ENCODE assay signal across 15 cellular contexts in the genomic region with DNA sequence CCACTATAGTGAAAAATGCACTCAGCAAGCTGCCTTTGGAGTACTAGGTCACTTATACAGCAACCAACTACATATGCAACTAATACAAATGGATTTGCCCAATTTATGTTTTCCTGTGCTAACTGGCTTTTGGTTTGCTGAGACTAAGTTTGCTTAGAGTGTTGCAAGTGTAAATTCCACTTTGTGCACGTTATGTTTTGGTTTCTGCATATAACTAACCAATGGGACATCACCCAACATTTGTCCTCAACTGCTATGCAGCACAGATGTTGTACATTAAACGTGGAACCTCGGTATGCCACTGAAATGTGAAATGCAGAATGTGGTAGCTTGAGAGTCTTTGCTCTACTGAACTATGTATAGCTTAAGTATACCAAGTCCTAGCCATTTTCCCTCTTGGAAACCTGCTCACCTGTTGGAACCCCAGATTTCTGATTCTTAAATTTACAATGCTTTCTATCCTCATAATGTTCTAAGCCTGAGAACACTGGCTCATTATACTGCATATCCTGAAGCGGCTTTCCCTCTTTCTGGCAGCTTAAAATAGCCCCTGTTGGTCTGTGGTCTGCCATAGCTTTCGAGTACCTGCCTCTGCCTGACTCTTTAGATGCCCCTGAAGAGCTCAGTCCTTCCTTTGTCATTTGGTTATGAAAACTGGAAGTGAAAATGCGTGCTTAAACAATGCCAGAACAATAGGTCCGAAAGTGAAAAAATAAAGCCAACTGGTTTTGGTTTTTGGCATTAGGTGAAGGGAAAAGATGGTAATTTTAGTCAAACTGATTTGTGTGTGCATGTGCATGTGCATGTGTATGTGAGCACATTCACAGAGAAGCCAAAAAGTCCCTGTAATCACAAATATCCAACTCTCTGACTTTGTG.
A peak's percentile ranks its signal among the peaks of the same experiment; 100 is the strongest.
DNase-seq lines count a peak whose midpoint lies in the region; ATAC-seq and TF ChIP-seq lines count a peak whose summit lies in the region.
"Had no signal": no experiment of that assay in that cellular context is flagged by ENCODE, and none has a peak within 500 bp of the region (broad histone marks: within the 10 kb centered on the region; RNA-seq: fewer than 3 reads in every experiment).

No MANE protein-coding gene starts in this region.

- no TSS peak for BruUV-seq in OCI-LY7 (replicated peaks; lab: Mats Ljungman, UMichigan)

- H3K27ac Mint-ChIP-seq in glutamatergic neuron (ENCODE audit: unreplicated experiment) (no peak overlapping the region), CD14-positive monocyte (no peak overlapping the region)
- H3K27ac Mint-ChIP-seq: activated B cell treated with CpG ODN at 0.5 μM for 24 hours, brain had no signal

- peak overlapping the region; percentile 85; the same call in 1 of the 2 replicates for H2AFZ ChIP-seq in OCI-LY7 (ENCODE audit: low read length)

- H3K4me3 Mint-ChIP-seq in glutamatergic neuron (ENCODE audit: unreplicated experiment) (no peak overlapping the region), CD14-positive monocyte (no peak overlapping the region)
- H3K4me3 Mint-ChIP-seq: activated B cell treated with CpG ODN at 0.5 μM for 24 hours, brain had no signal

- H3K4me2 ChIP-seq in OCI-LY7 (ENCODE audit: low read length), result peak overlapping the region; percentile 69

- H3K36me3 ChIP-seq in OCI-LY7 (ENCODE audit: insufficient read depth, low read length), result no peaks in the 10 kb centered on the region
- H3K36me3 ChIP-seq: neutrophil, SJSA1, vagina had no signal

- H4K20me1 ChIP-seq in OCI-LY7 (ENCODE audit: insufficient read depth, low read length), result no peaks in the 10 kb centered on the region

- intact Hi-C loops in OCI-LY7 (cut with micrococcal nuclease; ENCODE audit: unreplicated experiment), result loop anchor here (10.0 kb wide), 1 partner anchor 100 kb away; no protein-coding TSS in a partner anchor
- intact Hi-C loops in CD14-positive monocyte (cut with micrococcal nuclease), result no loop called here

- DNase-seq in OCI-LY7 (ENCODE audit: low spot score) (peak; percentile 79), glutamatergic neuron (no peak), NCI-H446 (lab: John Stamatoyannopoulos, UW) (no peak), NCI-H446 treated with DMSO at 0.1 percent for 48 hours (lab: John Stamatoyannopoulos, UW) (no peak), CD14-positive monocyte (ENCODE audit: low spot score) (no peak)
- DNase-seq: activated B cell treated with CpG ODN at 0.5 μM for 24 hours, NCI-H1694, NCI-H82 had no signal

- ATAC-seq in GM18502 (IDR thresholded peaks at IDR 0.05; ENCODE audit: poor library complexity, unreplicated experiment) (peak; percentile 78), GM21360 (IDR thresholded peaks at IDR 0.05; ENCODE audit: unreplicated experiment) (peak; percentile 89), HG02943 (IDR thresholded peaks at IDR 0.05; ENCODE audit: low read depth, unreplicated experiment) (peak; percentile 78)

- H3K27ac ChIP-seq in OCI-LY7 (ENCODE audit: low read depth, low read length, poor library complexity, severe bottlenecking), result peak overlapping the region; percentile 73
- H3K27ac ChIP-seq: neutrophil, SJSA1, vagina had no signal

- H3K36me3 Mint-ChIP-seq in glutamatergic neuron (ENCODE audit: unreplicated experiment) (no peaks in the 10 kb centered on the region), CD14-positive monocyte (no peaks in the 10 kb centered on the region)
- H3K36me3 Mint-ChIP-seq: brain had no signal

- H3K4me1 Mint-ChIP-seq in glutamatergic neuron (ENCODE audit: low read depth, unreplicated experiment) (peaks cover 5% of the 10 kb centered on the region), CD14-positive monocyte (no peaks in the 10 kb centered on the region)
- H3K4me1 Mint-ChIP-seq: activated B cell treated with CpG ODN at 0.5 μM for 24 hours had no signal

- TF ChIP-seq CTCF in OCI-LY7 (conservative IDR thresholded peaks at IDR 0.05; ENCODE audit: low read length) (no peak), glutamatergic neuron (IDR thresholded peaks at IDR 0.05; ENCODE audit: partially characterized antibody, unreplicated experiment) (no peak), CD14-positive monocyte (IDR thresholded peaks at IDR 0.05) (no peak)

- no peaks in the 10 kb centered on the region for H3K9me2 ChIP-seq in OCI-LY7 (ENCODE audit: insufficient read depth, low read length)

- peak overlapping the region; percentile 44 for H3K4me3 ChIP-seq in OCI-LY7 (ENCODE audit: low read depth, low read length, poor library complexity, severe bottlenecking)
- H3K4me3 ChIP-seq: SJSA1, vagina had no signal

- H3K9me3 Mint-ChIP-seq in glutamatergic neuron (ENCODE audit: unreplicated experiment), result no peaks in the 10 kb centered on the region
- H3K9me3 Mint-ChIP-seq in CD14-positive monocyte, result no peaks in the 10 kb centered on the region
- H3K9me3 Mint-ChIP-seq: activated B cell treated with CpG ODN at 0.5 μM for 24 hours had no signal

- H3K79me2 ChIP-seq in OCI-LY7 (ENCODE audit: insufficient read depth, low read depth, low read length), result no peaks in the 10 kb centered on the region

- POLR2A ChIA-PET in OCI-LY7 (lab: Charles Lee), result interaction anchor here (0.5 to 1.5 kb wide), 5 partner anchors 9 to 1017 kb away, joined by 3 to 4 read pairs (median 3); no protein-coding TSS in a partner anchor

- peaks cover 32% of the 10 kb centered on the region for H3K4me1 ChIP-seq in OCI-LY7 (ENCODE audit: insufficient read depth, low read length, poor library complexity, severe bottlenecking)
- H3K4me1 ChIP-seq: SJSA1, vagina had no signal

- no peaks in the 10 kb centered on the region for H3K27me3 Mint-ChIP-seq in glutamatergic neuron (ENCODE audit: unreplicated experiment)
- no peaks in the 10 kb centered on the region for H3K27me3 Mint-ChIP-seq in CD14-positive monocyte (ENCODE audit: low read depth in 3 of 3)
- H3K27me3 Mint-ChIP-seq: activated B cell treated with CpG ODN at 0.5 μM for 24 hours, brain had no signal

- no peaks in the 10 kb centered on the region for H3K9me3 ChIP-seq in OCI-LY7 (ENCODE audit: low read length)
- H3K9me3 ChIP-seq: neutrophil, SJSA1, vagina had no signal

- CTCF ChIA-PET in OCI-LY7 (lab: Charles Lee; ENCODE audit: unreplicated experiment), result no interaction called here
